1 cellular context compared by ENCODE assay signal in the genomic region with DNA sequence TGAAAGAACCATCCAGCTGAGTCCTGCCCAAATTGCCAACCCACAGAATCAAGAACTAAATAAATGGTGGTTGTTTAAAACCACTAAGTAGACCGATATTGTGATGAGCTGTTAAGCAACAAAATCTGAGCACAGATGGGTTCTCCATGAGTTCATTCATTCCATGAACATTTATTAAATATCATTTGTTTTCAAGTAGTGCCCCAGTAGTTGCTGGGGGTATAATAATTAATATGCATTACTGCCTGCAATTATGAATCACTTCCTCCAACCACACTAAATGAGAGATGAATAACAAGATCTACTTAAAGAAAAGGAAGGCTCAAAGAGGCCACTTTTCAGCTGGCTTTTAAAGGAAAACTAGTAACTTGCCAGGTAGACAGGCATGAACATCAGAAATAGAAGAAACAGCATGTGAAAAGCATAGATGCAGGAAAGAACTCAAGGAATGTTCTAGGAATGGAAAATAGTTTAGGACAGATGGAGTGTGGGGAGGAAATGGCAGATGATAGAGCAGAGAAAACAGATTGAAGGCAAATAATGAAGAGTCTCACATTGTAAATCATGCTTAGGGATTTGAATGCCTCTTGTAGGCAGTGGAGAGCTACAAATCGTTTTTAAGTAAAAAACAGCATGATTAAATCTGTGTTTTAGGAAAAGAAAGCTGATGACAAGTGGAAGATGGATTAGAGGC.
TF ChIP-seq lines count a peak whose summit lies in the region.

No MANE protein-coding gene starts in this region.

TF ChIP-seq in GM12878, 131 proteins besides CTCF, POLR2A, EP300 and RAD21 (continued from another document):
- TF ChIP-seq REST (IDR thresholded peaks at IDR 0.05; ENCODE audit: low read depth, low read length) (no peak), WRNIP1 (IDR thresholded peaks at IDR 0.05; ENCODE audit: borderline replicate concordance, low read depth, low read length) (no peak), CHD4 (IDR thresholded peaks at IDR 0.05) (no peak), RELA (IDR thresholded peaks at IDR 0.05; ENCODE audit: borderline replicate concordance, partially characterized antibody) (no peak), CHD2 (IDR thresholded peaks at IDR 0.05; ENCODE audit: borderline replicate concordance, low read depth, low read length) (no peak), CUX1 (IDR thresholded peaks at IDR 0.05; ENCODE audit: insufficient replicate concordance, low read depth, low read length) (no peak)
- TF ChIP-seq, protein P1, sequence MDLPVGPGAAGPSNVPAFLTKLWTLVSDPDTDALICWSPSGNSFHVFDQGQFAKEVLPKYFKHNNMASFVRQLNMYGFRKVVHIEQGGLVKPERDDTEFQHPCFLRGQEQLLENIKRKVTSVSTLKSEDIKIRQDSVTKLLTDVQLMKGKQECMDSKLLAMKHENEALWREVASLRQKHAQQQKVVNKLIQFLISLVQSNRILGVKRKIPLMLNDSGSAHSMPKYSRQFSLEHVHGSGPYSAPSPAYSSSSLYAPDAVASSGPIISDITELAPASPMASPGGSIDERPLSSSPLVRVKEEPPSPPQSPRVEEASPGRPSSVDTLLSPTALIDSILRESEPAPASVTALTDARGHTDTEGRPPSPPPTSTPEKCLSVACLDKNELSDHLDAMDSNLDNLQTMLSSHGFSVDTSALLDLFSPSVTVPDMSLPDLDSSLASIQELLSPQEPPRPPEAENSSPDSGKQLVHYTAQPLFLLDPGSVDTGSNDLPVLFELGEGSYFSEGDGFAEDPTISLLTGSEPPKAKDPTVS (IDR thresholded peaks at IDR 0.05; ENCODE audit: low read depth, low read length): no peak
TF ChIP-seq in GM12878: peak in this region for 0.
